1 cellular context compared by ENCODE assay signal in genomic region chr7:22660732-22661131, GRCh38.
TF ChIP-seq lines count a peak whose summit lies in the region.

No MANE protein-coding gene starts in this region.

TF ChIP-seq in WTC11, 78 proteins besides CTCF, POLR2A, EP300 and RAD21 (continued from another document):
- TF ChIP-seq ZNF532 (CRISPR knock-in tag; IDR thresholded peaks at IDR 0.05; ENCODE audit: borderline replicate concordance) (no peak), FOXK1 (CRISPR knock-in tag; IDR thresholded peaks at IDR 0.05) (no peak), MLX (CRISPR knock-in tag; IDR thresholded peaks at IDR 0.05) (no peak)
